Comparison of ENCODE assay signal across 8 cellular contexts in the genomic region with DNA sequence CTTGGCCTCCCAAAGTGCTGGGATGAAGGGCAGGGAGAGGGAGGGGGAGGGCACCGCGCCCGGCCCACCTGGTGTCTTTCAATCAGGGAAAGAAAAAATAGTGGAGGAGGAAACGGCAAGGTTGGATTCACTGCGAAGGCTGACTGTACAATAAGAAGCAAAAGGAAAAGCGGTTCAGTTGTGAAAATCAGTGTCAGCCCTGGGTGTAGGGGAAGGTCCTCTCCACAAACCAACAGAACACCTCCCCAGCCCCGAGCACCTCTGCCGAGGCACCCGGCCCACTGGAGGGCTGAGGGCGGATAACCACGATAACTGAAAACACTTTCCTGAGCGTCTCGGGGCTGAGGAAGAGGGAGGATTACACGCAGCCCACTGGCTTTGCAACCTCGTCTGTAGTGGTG. TPM values are rescaled to one million over a fixed set of nuclear protein-coding genes. Genes with fewer than 3 reads are reported as not detected.
DNase-seq lines count a peak whose midpoint lies in the region; ATAC-seq and TF ChIP-seq lines count a peak whose summit lies in the region.

No MANE protein-coding gene starts in this region.

- H3K4me3 Mint-ChIP-seq in stimulated activated naive B cell treated with anti-CD40 and anti-IgM and Interleukin-4, amounts not matched to agents 10 μg/mL and 1 μg/mL and 100 μg/mL, for 72 hours: peak overlapping the region; percentile 78 to 88

- peak overlapping the region; percentile 88 for H3K4me2 ChIP-seq in IMR-90 (ENCODE audit: low read depth, low read length)

- peak overlapping the region; percentile 69 for H3K27ac Mint-ChIP-seq in stimulated activated naive B cell treated with anti-CD40 and anti-IgM and Interleukin-4, amounts not matched to agents 10 μg/mL and 1 μg/mL and 100 μg/mL, for 72 hours

- peaks cover 11% of the 10 kb centered on the region for H3K36me3 ChIP-seq in IMR-90 (ENCODE audit: control insufficient read depth, insufficient read depth, low read length)

- H3K36me3 Mint-ChIP-seq in stimulated activated naive B cell treated with anti-CD40 and anti-IgM and Interleukin-4, amounts not matched to agents 10 μg/mL and 1 μg/mL and 100 μg/mL, for 72 hours: peaks cover 0 to 3% of the 10 kb centered on the region in 2 donors

- no peak overlapping the region for H3K18ac ChIP-seq in IMR-90 (ENCODE audit: low read depth, low read length)

- no peaks in the 10 kb centered on the region for H3K27me3 Mint-ChIP-seq in stimulated activated naive B cell treated with anti-CD40 and anti-IgM and Interleukin-4, amounts not matched to agents 10 μg/mL and 1 μg/mL and 100 μg/mL, for 72 hours

- H2AK5ac ChIP-seq in IMR-90 (ENCODE audit: low read depth, low read length): peak overlapping the region; percentile 91

- peak overlapping the region; percentile 99 for H2AK9ac ChIP-seq in IMR-90 (replicated peaks; ENCODE audit: low read depth, low read length, poor library complexity)

- no TSS peak for BruUV-seq in IMR-90 (replicated peaks; lab: Mats Ljungman, UMichigan)

- H2BK120ac ChIP-seq in IMR-90 (ENCODE audit: low read depth, low read length): peak overlapping the region; percentile 10

- H3K4ac ChIP-seq in IMR-90 (ENCODE audit: low read depth, low read length): peak overlapping the region; percentile 82

- in situ Hi-C loops in IMR-90 (cut with MboI; ENCODE audit: low sequenced_read_pairs) (loop anchor here (10.0 kb wide), 1 partner anchor 172 kb away; no protein-coding TSS in a partner anchor), G401 (cut with HindIII; ENCODE audit: low sequenced_read_pairs) (no loop called here)

- H2BK15ac ChIP-seq in IMR-90 (ENCODE audit: low read depth, low read length): peak overlapping the region; percentile 5; the same call in 1 of the 3 replicates

- CTCF ChIA-PET in IMR-90 (lab: Yijun Ruan, JAX): no interaction called here

- H3K4me1 ChIP-seq in IMR-90 (ENCODE audit: control insufficient read depth, insufficient read depth, low read length): peaks cover 15% of the 10 kb centered on the region

- no peaks in the 10 kb centered on the region for H3K9me3 ChIP-seq in IMR-90 (ENCODE audit: control insufficient read depth, insufficient read depth, low read length)

- H4K91ac ChIP-seq in IMR-90 (ENCODE audit: insufficient read depth, low read depth, low read length): no peak overlapping the region

- peaks cover 13 to 20% of the 10 kb centered on the region in 2 donors for H3K4me1 Mint-ChIP-seq in stimulated activated naive B cell treated with anti-CD40 and anti-IgM and Interleukin-4, amounts not matched to agents 10 μg/mL and 1 μg/mL and 100 μg/mL, for 72 hours

- H3K9me3 Mint-ChIP-seq in stimulated activated naive B cell treated with anti-CD40 and anti-IgM and Interleukin-4, amounts not matched to agents 10 μg/mL and 1 μg/mL and 100 μg/mL, for 72 hours: no peaks in the 10 kb centered on the region

- TF ChIP-seq POLR2A in IMR-90 (IDR thresholded peaks at IDR 0.05; ENCODE audit: low read depth, low read length): no peak

- peaks cover 21% of the 10 kb centered on the region for H4K20me1 ChIP-seq in IMR-90 (ENCODE audit: insufficient read depth, low read length)

- H3K9me1 ChIP-seq in IMR-90 (ENCODE audit: insufficient read depth, low read length): peaks cover 14% of the 10 kb centered on the region

- TF ChIP-seq CTCF in IMR-90 (conservative IDR thresholded peaks at IDR 0.05; ENCODE audit: low read depth, low read length) (no peak), fibroblast of mammary gland (conservative IDR thresholded peaks at IDR 0.05; ENCODE audit: control insufficient read depth, insufficient read depth, low read depth, low read length) (no peak)

- TF ChIP-seq RAD21 in IMR-90 (IDR thresholded peaks at IDR 0.05; ENCODE audit: low read length): no peak

- no peak overlapping the region; the same call in 1 of the 2 replicates for H2BK20ac ChIP-seq in IMR-90 (ENCODE audit: low read depth, low read length)

- peaks cover 19 to 48% of the 10 kb centered on the region in 2 experiments; a peak in 3 of 4 replicates for H3K79me1 ChIP-seq in IMR-90 (ENCODE audit: low read depth in 1 of 2, low read length in 2 of 2)

- H3K56ac ChIP-seq in IMR-90 (ENCODE audit: extremely low read depth, insufficient read depth, low read length): no peak overlapping the region

- H4K8ac ChIP-seq in IMR-90 (ENCODE audit: low read depth in 2 of 2, low read length in 2 of 2): peak overlapping the region; percentile 59 to 84

- H3K27ac ChIP-seq in IMR-90 (ENCODE audit: insufficient read depth, low read length): peak overlapping the region; percentile 33

- peak overlapping the region; percentile 26 for H2AFZ ChIP-seq in IMR-90 (replicated peaks; ENCODE audit: low read length, poor library complexity)

- H2BK5ac ChIP-seq in IMR-90 (ENCODE audit: low read depth, low read length, poor library complexity, severe bottlenecking): peak overlapping the region; percentile 30

- H3K9ac ChIP-seq in IMR-90 (ENCODE audit: low read depth, low read length): peak overlapping the region; percentile 93

- H3K4me3 ChIP-seq in IMR-90 (ENCODE audit: insufficient read depth, low read depth, low read length) (peak overlapping the region; percentile 3; the same call in 1 of the 2 replicates), fibroblast of mammary gland (ENCODE audit: control insufficient read depth, low read depth, low read length) (peak overlapping the region; percentile 72)

- dilution Hi-C loops in IMR-90 (cut with HindIII; ENCODE audit: low sequenced_read_pairs, unreplicated experiment): no loop called here

- no peaks in the 10 kb centered on the region for H3K27me3 ChIP-seq in IMR-90 (ENCODE audit: control insufficient read depth, insufficient read depth, low read length)

- peak overlapping the region; percentile 65; the same call in 1 of the 2 replicates for H4K5ac ChIP-seq in IMR-90 (ENCODE audit: low read depth, low read length)

- H3K23ac ChIP-seq in IMR-90 (ENCODE audit: low read depth, low read length): peak overlapping the region; percentile 78

- no peak for ATAC-seq in IMR-90 (ENCODE audit: low read depth)
- no peak for ATAC-seq in stimulated activated naive B cell treated with anti-CD40 and anti-IgM and Interleukin-4, amounts not matched to agents 10 μg/mL and 1 μg/mL and 100 μg/mL, for 72 hours (replicated peaks)
- no peak for ATAC-seq in HG03095 (IDR thresholded peaks at IDR 0.05; ENCODE audit: unreplicated experiment)

- WGBS in IMR-90 (ENCODE audit: extremely low coverage in 2 of 2, insufficient read length in 1 of 2), 2 experiments: no CpG with 5 or more reads among the region's 15 CpGs

- POLR2A ChIA-PET in IMR-90 (lab: Charles Lee; ENCODE audit: unreplicated experiment): interaction anchor here (0.6 kb wide), 1 partner anchor 18 kb away, joined by 4 read pairs; no protein-coding TSS in a partner anchor

- intact Hi-C loops in IMR-90 (cut with micrococcal nuclease): loop anchor here (5.0 kb wide), 1 partner anchor 134 kb away; no protein-coding TSS in a partner anchor

- peak overlapping the region; percentile 89; the same call in 1 of the 2 replicates for H3K14ac ChIP-seq in IMR-90 (replicated peaks; ENCODE audit: low read depth, low read length)

- no peak for DNase-seq in IMR-90
- peak; percentile 44 for DNase-seq in activated T-cell treated with anti-CD3 and anti-CD28 coated beads, Interleukin-2, amount 50 U/mL, for 1 hour
- no peak for DNase-seq in fibroblast of mammary gland (ENCODE audit: low read depth)
- DNase-seq in stimulated activated naive B cell treated with anti-CD40 and anti-IgM and Interleukin-4, amounts not matched to agents 10 μg/mL and 1 μg/mL and 100 μg/mL, for 72 hours: no peak
- DNase-seq in ureter (ENCODE audit: low spot score): no peak
- DNase-seq in G401 (ENCODE audit: low spot score): no peak
- no peak for DNase-seq in GF-D8 (lab: John Stamatoyannopoulos, UW)

TF ChIP-seq in IMR-90, 13 proteins besides CTCF, POLR2A, EP300 and RAD21:
- TF ChIP-seq MAZ (IDR thresholded peaks at IDR 0.05; ENCODE audit: borderline replicate concordance, low read depth, low read length) (no peak), CEBPB (IDR thresholded peaks at IDR 0.05; ENCODE audit: low read depth, low read length) (no peak), BHLHE40 (IDR thresholded peaks at IDR 0.05; ENCODE audit: low read depth, low read length) (no peak), RCOR1 (IDR thresholded peaks at IDR 0.05; ENCODE audit: insufficient replicate concordance, low read length) (no peak)
- TF ChIP-seq, protein P1, sequence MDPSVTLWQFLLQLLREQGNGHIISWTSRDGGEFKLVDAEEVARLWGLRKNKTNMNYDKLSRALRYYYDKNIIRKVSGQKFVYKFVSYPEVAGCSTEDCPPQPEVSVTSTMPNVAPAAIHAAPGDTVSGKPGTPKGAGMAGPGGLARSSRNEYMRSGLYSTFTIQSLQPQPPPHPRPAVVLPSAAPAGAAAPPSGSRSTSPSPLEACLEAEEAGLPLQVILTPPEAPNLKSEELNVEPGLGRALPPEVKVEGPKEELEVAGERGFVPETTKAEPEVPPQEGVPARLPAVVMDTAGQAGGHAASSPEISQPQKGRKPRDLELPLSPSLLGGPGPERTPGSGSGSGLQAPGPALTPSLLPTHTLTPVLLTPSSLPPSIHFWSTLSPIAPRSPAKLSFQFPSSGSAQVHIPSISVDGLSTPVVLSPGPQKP (IDR thresholded peaks at IDR 0.05; ENCODE audit: borderline replicate concordance, low read depth, low read length): no peak

RNA-seq across cellular contexts. Expression of a gene that starts 1.4 kb away (rescaled TPM):
- total RNA-seq in IMR-90 (2012; rRNA removed) (95.3 and 96.8 TPM in 2 replicates), ureter (132 TPM)
- 82.8 and 94.6 TPM in 2 replicates for polyA plus RNA-seq in IMR-90 (2012; rRNA removed)
- 49.9 and 71.5 TPM in 2 replicates for polyA plus RNA-seq in IMR-90 (2012; cell fraction: cytosol; rRNA removed)
- polyA plus RNA-seq in IMR-90 (2012; cell fraction: nucleus; rRNA removed; ENCODE audit: low replicate concordance): 594 and 800 TPM in 2 replicates
- 117 and 125 TPM in 2 replicates for total RNA-seq in G401 (2014; rRNA removed; shearing (Covaris generic))

RNA-seq across cellular contexts. Expression of a gene that starts 16.4 kb away (rescaled TPM):
- total RNA-seq in IMR-90 (2012; rRNA removed) (28.1 and 46.8 TPM in 2 replicates), ureter (258 TPM)
- 67.8 and 71.9 TPM in 2 replicates for polyA plus RNA-seq in IMR-90 (2012; rRNA removed)
- 50.6 and 79.2 TPM in 2 replicates for polyA plus RNA-seq in IMR-90 (2012; cell fraction: cytosol; rRNA removed)
- 174 and 231 TPM in 2 replicates for polyA plus RNA-seq in IMR-90 (2012; cell fraction: nucleus; rRNA removed; ENCODE audit: low replicate concordance)
- total RNA-seq in G401 (2014; rRNA removed; shearing (Covaris generic)): 42.6 and 55.3 TPM in 2 replicates

RNA-seq across cellular contexts. Expression of a gene that starts 53.7 kb away (rescaled TPM):
- 1,549 and 2,098 TPM in 2 replicates for total RNA-seq in IMR-90 (2012; rRNA removed)
- 3,527 and 5,396 TPM in 2 replicates for polyA plus RNA-seq in IMR-90 (2012; rRNA removed)
- polyA plus RNA-seq in IMR-90 (2012; cell fraction: cytosol; rRNA removed): 7,098 and 10,427 TPM in 2 replicates
- polyA plus RNA-seq in IMR-90 (2012; cell fraction: nucleus; rRNA removed; ENCODE audit: low replicate concordance): 1,689 and 3,565 TPM in 2 replicates
- total RNA-seq in ureter: 2,389 TPM
- total RNA-seq in G401 (2014; rRNA removed; shearing (Covaris generic)): 5,258 and 7,265 TPM in 2 replicates
